ENCODE assay signal across 9 cellular contexts in genomic region chr18:59070181-59070912, GRCh38.
DNase-seq lines count a peak whose midpoint lies in the region; ATAC-seq and TF ChIP-seq lines count a peak whose summit lies in the region.
"Had no signal": no experiment of that assay in that cellular context is flagged by ENCODE, and none has a peak within 500 bp of the region (broad histone marks: within the 10 kb centered on the region; RNA-seq: fewer than 3 reads in every experiment).

No MANE protein-coding gene starts in this region.

- no peaks in the 10 kb centered on the region for H3K27me3 ChIP-seq in kidney epithelial cell (ENCODE audit: control insufficient read depth, insufficient read depth, low read length)
- H3K27me3 ChIP-seq: neutrophil had no signal

- no peaks in the 10 kb centered on the region for H3K36me3 ChIP-seq in kidney epithelial cell (ENCODE audit: control insufficient read depth, insufficient read depth, low read length)
- H3K36me3 ChIP-seq: neutrophil had no signal

- H3K27ac ChIP-seq in caudate nucleus (ENCODE audit: low read depth, low read length) = no peak overlapping the region
- H3K27ac ChIP-seq: neutrophil had no signal

- TF ChIP-seq CTCF in kidney epithelial cell (IDR thresholded peaks at IDR 0.05; ENCODE audit: insufficient read depth, low read length, poor library complexity, severe bottlenecking) = peak; percentile 87

- no peak overlapping the region for H3K4me3 ChIP-seq in kidney epithelial cell (ENCODE audit: low read depth, low read length)

- ATAC-seq in GM18502 (IDR thresholded peaks at IDR 0.05; ENCODE audit: poor library complexity, unreplicated experiment) (peak; percentile 51), HG02943 (IDR thresholded peaks at IDR 0.05; ENCODE audit: low read depth, unreplicated experiment) (peak; percentile 69), GM21526 (IDR thresholded peaks at IDR 0.05; ENCODE audit: low FRiP score, unreplicated experiment) (no peak)

- DNase-seq in NCI-H2171 treated with DMSO at 0.1 percent for 48 hours (lab: John Stamatoyannopoulos, UW) = peak; percentile 79
- DNase-seq in activated CD4-positive, CD25-positive, alpha-beta regulatory T cell (lab: John Stamatoyannopoulos, UW) = peak; percentile 54 to 78 (median 61)
- DNase-seq in caudate nucleus (lab: John Stamatoyannopoulos, UW) = peak; percentile 12 to 89 (median 63)
- peak; percentile 32 for DNase-seq in kidney epithelial cell (ENCODE audit: low read depth)
- DNase-seq in stimulated activated CD4-positive, alpha-beta T cell treated with anti-CD3 and anti-CD28 coated beads, Interleukin-2, amount 100 ng/mL, for 24 hours = peak; percentile 87 to 90

Comparison
In these comparisons a context has a peak if more than half of its experiments do, and no peak if none do; other contexts are left out.
1. DNase-seq: peak in every context shown above with its lines; median percentile 88 in stimulated activated CD4-positive, alpha-beta T cell treated with anti-CD3 and anti-CD28 coated beads, Interleukin-2, amount 100 ng/mL, for 24 hours; 79 in NCI-H2171 treated with DMSO at 0.1 percent for 48 hours; 63 in caudate nucleus; 61 in activated CD4-positive, CD25-positive, alpha-beta regulatory T cell; 32 in kidney epithelial cell.